26 cellular contexts compared by ENCODE assay signal in genomic region chr20:42063176-42063575, GRCh38.
"Had no signal": no experiment of that assay in that cellular context is flagged by ENCODE, and none has a peak within 500 bp of the region (broad histone marks: within the 10 kb centered on the region; RNA-seq: fewer than 3 reads in every experiment).

No MANE protein-coding gene starts in this region.

- H3K36me3 Mint-ChIP-seq: mesothelial cell of epicardium; naive B cell; stimulated activated naive B cell treated with anti-CD40 and anti-IgM and Interleukin-4, amounts not matched to agents 10 μg/mL and 1 μg/mL and 100 μg/mL, for 72 hours had no signal

- H3K27me3 ChIP-seq: esophagus muscularis mucosa, foreskin keratinocyte, gastroesophageal sphincter, heart right ventricle, left lung, right lobe of liver, tibial nerve, upper lobe of left lung, uterus had no signal

- H3K4me1 Mint-ChIP-seq: mesothelial cell of epicardium; naive B cell; stimulated activated naive B cell treated with anti-CD40 and anti-IgM and Interleukin-4, amounts not matched to agents 10 μg/mL and 1 μg/mL and 100 μg/mL, for 72 hours had no signal

- H3K27ac ChIP-seq: coronary artery, esophagus muscularis mucosa, foreskin keratinocyte, gastroesophageal sphincter, heart right ventricle, left lung, right lobe of liver, thoracic aorta, tibial nerve, upper lobe of left lung, uterus had no signal

- H3K9me3 ChIP-seq: esophagus muscularis mucosa, gastroesophageal sphincter, heart right ventricle, left lung, mucosa of descending colon, right lobe of liver, thoracic aorta, tibial nerve, upper lobe of left lung, uterus had no signal

- H3K4me3 ChIP-seq: coronary artery, esophagus muscularis mucosa, gastroesophageal sphincter, heart right ventricle, left lung, mucosa of descending colon, right lobe of liver, thoracic aorta, tibial nerve, upper lobe of left lung, uterus had no signal

- H3K27ac Mint-ChIP-seq: mesothelial cell of epicardium; naive B cell; nephron; stimulated activated naive B cell treated with anti-CD40 and anti-IgM and Interleukin-4, amounts not matched to agents 10 μg/mL and 1 μg/mL and 100 μg/mL, for 72 hours; stimulated activated naive CD8-positive, alpha-beta T cell treated with anti-CD3 and anti-CD28 coated beads, Interleukin-15, Interleukin-2, amounts not matched to agents 100 ng/mL and 50 ng/mL, for 24 hours had no signal

- H3K9me3 Mint-ChIP-seq: mesothelial cell of epicardium; stimulated activated naive CD8-positive, alpha-beta T cell treated with anti-CD3 and anti-CD28 coated beads, Interleukin-15, Interleukin-2, amounts not matched to agents 100 ng/mL and 50 ng/mL, for 24 hours had no signal

- DNase-seq: dermis blood vessel endothelial cell; effector memory CD4-positive, alpha-beta T cell; foreskin keratinocyte; heart right ventricle; hippocampal formation; left cardiac atrium; left lung; mesenchymal stem cell; mucosa of descending colon; naive B cell; nucleus accumbens; right lobe of liver; small intestine; stimulated activated CD4-positive, alpha-beta T cell treated with anti-CD3 and anti-CD28 coated beads, Interleukin-15, amount 100 ng/mL, for 24 hours; stimulated activated CD4-positive, alpha-beta T cell treated with anti-CD3 and anti-CD28 coated beads, Interleukin-2, amount 100 ng/mL, for 48 hours; stimulated activated naive B cell treated with anti-CD40 and anti-IgM and Interleukin-4, amounts not matched to agents 10 μg/mL and 1 μg/mL and 100 μg/mL, for 72 hours; upper lobe of left lung; uterus had no signal

- H3K36me3 ChIP-seq: esophagus muscularis mucosa, gastroesophageal sphincter, heart right ventricle, left lung, right lobe of liver, thoracic aorta, tibial nerve, upper lobe of left lung, uterus had no signal

- H3K4me1 ChIP-seq: esophagus muscularis mucosa, foreskin keratinocyte, gastroesophageal sphincter, heart right ventricle, left lung, right lobe of liver, tibial nerve, upper lobe of left lung, uterus had no signal

- H3K4me3 Mint-ChIP-seq: mesothelial cell of epicardium; naive B cell; nephron; stimulated activated naive B cell treated with anti-CD40 and anti-IgM and Interleukin-4, amounts not matched to agents 10 μg/mL and 1 μg/mL and 100 μg/mL, for 72 hours; stimulated activated naive CD8-positive, alpha-beta T cell treated with anti-CD3 and anti-CD28 coated beads, Interleukin-15, Interleukin-2, amounts not matched to agents 100 ng/mL and 50 ng/mL, for 24 hours had no signal

- H3K27me3 Mint-ChIP-seq: naive B cell; stimulated activated naive B cell treated with anti-CD40 and anti-IgM and Interleukin-4, amounts not matched to agents 10 μg/mL and 1 μg/mL and 100 μg/mL, for 72 hours; stimulated activated naive CD8-positive, alpha-beta T cell treated with anti-CD3 and anti-CD28 coated beads, Interleukin-15, Interleukin-2, amounts not matched to agents 100 ng/mL and 50 ng/mL, for 24 hours had no signal

- ATAC-seq: foreskin keratinocyte; gastroesophageal sphincter; heart right ventricle; left cardiac atrium; left lung; mucosa of descending colon; right lobe of liver; stimulated activated naive B cell treated with anti-CD40 and anti-IgM and Interleukin-4, amounts not matched to agents 10 μg/mL and 1 μg/mL and 100 μg/mL, for 72 hours had no signal
